In the genomic region with DNA sequence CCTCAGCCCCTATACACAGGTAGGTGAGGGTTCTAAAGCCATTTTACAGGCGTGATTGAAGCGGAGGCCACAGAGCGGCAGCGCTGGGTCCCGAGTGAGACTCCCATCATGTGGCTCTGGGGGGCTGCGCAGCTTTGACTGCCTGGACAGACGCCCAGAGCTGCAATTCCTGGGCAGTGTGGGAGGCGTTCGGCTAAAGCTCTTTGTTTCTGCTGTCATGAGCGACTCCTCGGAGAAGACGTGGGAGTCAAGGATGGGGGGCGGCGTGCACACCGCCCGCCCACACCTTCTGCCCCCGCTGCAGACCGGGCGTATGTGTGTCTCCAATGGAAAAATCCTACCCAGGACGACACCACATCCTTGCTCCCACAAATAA, we compare ENCODE assay signal across 8 cellular contexts. TPM values are rescaled to one million over a fixed set of nuclear protein-coding genes. Genes with fewer than 3 reads are reported as not detected.
DNase-seq lines count a peak whose midpoint lies in the region; ATAC-seq and TF ChIP-seq lines count a peak whose summit lies in the region.

No MANE protein-coding gene starts in this region.

- intact Hi-C loops in colonic mucosa (cut with DNase I): loop anchor here (10.0 kb wide), 1 partner anchor 214 kb away; a partner anchor contains a TSS

- no peak overlapping the region for H2BK5ac ChIP-seq in mesendoderm (ENCODE audit: low read length)

- peaks cover 26% of the 10 kb centered on the region for H3K79me1 ChIP-seq in mesendoderm (ENCODE audit: low read length)

- peaks cover 30% of the 10 kb centered on the region for H3K27me3 ChIP-seq in colonic mucosa
- no peaks in the 10 kb centered on the region for H3K27me3 ChIP-seq in mesendoderm (ENCODE audit: insufficient read depth, low read length, poor library complexity)
- no peaks in the 10 kb centered on the region for H3K27me3 ChIP-seq in upper lobe of left lung

- H4K8ac ChIP-seq in mesendoderm (ENCODE audit: low read depth, low read length): no peak overlapping the region

- no peak overlapping the region for H2BK15ac ChIP-seq in mesendoderm (replicated peaks; ENCODE audit: low read depth)

- H3K18ac ChIP-seq in mesendoderm (ENCODE audit: low read length): peak overlapping the region; percentile 45

- no peak overlapping the region for H2BK120ac ChIP-seq in mesendoderm (ENCODE audit: low read depth, low read length)

- H3K56ac ChIP-seq in mesendoderm (ENCODE audit: low read length): peak overlapping the region; percentile 96

- no peaks in the 10 kb centered on the region for H3K36me3 ChIP-seq in colonic mucosa
- H3K36me3 ChIP-seq in mesendoderm (ENCODE audit: control insufficient read depth, insufficient read depth, low read length): peaks cover 6% of the 10 kb centered on the region
- H3K36me3 ChIP-seq in upper lobe of left lung: peaks cover 0 to 13% (median 0%) of the 10 kb centered on the region in 4 donors

- TF ChIP-seq POLR2A in upper lobe of left lung (IDR thresholded peaks at IDR 0.05): no peak

- TF ChIP-seq CTCF in colonic mucosa (IDR thresholded peaks at IDR 0.05) (no peak), upper lobe of left lung (IDR thresholded peaks at IDR 0.05) (no peak)

- no peaks in the 10 kb centered on the region for H3K4me1 ChIP-seq in colonic mucosa
- peaks cover 16% of the 10 kb centered on the region for H3K4me1 ChIP-seq in mesendoderm (ENCODE audit: control insufficient read depth, low read depth, low read length)
- peaks cover 19 to 49% (median 36%) of the 10 kb centered on the region in 4 donors for H3K4me1 ChIP-seq in upper lobe of left lung

- no peak overlapping the region for H4K5ac ChIP-seq in mesendoderm (ENCODE audit: low read length)

- no peak overlapping the region for H2AK5ac ChIP-seq in mesendoderm (ENCODE audit: low read length)

- H3K23ac ChIP-seq in mesendoderm (ENCODE audit: low read length): no peak overlapping the region

- H3K4me2 ChIP-seq in mesendoderm (ENCODE audit: low read length): peak overlapping the region; percentile 94

- ATAC-seq in upper lobe of left lung (ENCODE audit: low FRiP score in 2 of 2) (no peak), GM18909 (IDR thresholded peaks at IDR 0.05; ENCODE audit: poor library complexity, unreplicated experiment) (no peak)

- H3K4me3 ChIP-seq in colonic mucosa (peak overlapping the region; percentile 60), mesendoderm (ENCODE audit: low read length) (peak overlapping the region; percentile 64), upper lobe of left lung (peak overlapping the region; percentile 50 to 90 (median 77))

- H3K9me3 ChIP-seq in colonic mucosa (no peaks in the 10 kb centered on the region), upper lobe of left lung (no peaks in the 10 kb centered on the region)

- H3K4ac ChIP-seq in mesendoderm (ENCODE audit: low read depth, low read length): no peak overlapping the region

- H3K27ac ChIP-seq in colonic mucosa: peak overlapping the region; percentile 76
- H3K27ac ChIP-seq in mesendoderm (ENCODE audit: low read depth, low read length): no peak overlapping the region
- H3K27ac ChIP-seq in upper lobe of left lung: peak overlapping the region; percentile 87 to 93 (median 90)

- H3K79me2 ChIP-seq in mesendoderm (ENCODE audit: control insufficient read depth, insufficient read depth, low read length): peaks cover 35% of the 10 kb centered on the region

- TF ChIP-seq EP300 in upper lobe of left lung (IDR thresholded peaks at IDR 0.05): no peak

- no CpG with 5 or more reads among the region's 20 CpGs for WGBS in mesendoderm (ENCODE audit: extremely low coverage, insufficient coverage, low lambda C conversion rate)
- WGBS in upper lobe of left lung, 2 donors: 16 to 66% methylated on average over 4 to 17 of the region's 20 CpGs

- H3K9ac ChIP-seq in colonic mucosa (ENCODE audit: low read depth in 2 of 2, low read length in 2 of 2) (peak overlapping the region; percentile 27 to 80), mesendoderm (ENCODE audit: low read length) (peak overlapping the region; percentile 88)

- DNase-seq in AG20443 (ENCODE audit: low spot score) (peak; percentile 46), NCI-H226 (peak; percentile 40), colonic mucosa (no peak), mesendoderm (no peak), upper lobe of left lung (no peak), D341Med (ENCODE audit: low spot score) (no peak), GOT3 (lab: John Stamatoyannopoulos, UW) (no peak)

RNA-seq across cellular contexts. Expression of a gene that starts 0.9 kb away (rescaled TPM):
- total RNA-seq in colonic mucosa (10 to 100 TPM in 1 of 2 donors, 1 to 10 TPM in 1; 8.7 to 16.1 TPM), upper lobe of left lung (100 to 1,000 TPM in 4 of 6 donors, 10 to 100 TPM in 2; 45.6 to 270 (median 154) TPM)
- 34.2 TPM for polyA plus RNA-seq in mesendoderm (2013, experiment 1 of 2)
- polyA plus RNA-seq in mesendoderm (2013, experiment 2 of 2): 31.9 TPM

Comparison
In these comparisons a context has a peak if more than half of its experiments do, and no peak if none do; other contexts are left out.
1. DNase-seq: peak in AG20443 (single experiment) and NCI-H226 (single experiment); none in colonic mucosa (single experiment), mesendoderm (single experiment), upper lobe of left lung (0 of 2), D341Med (single experiment) and GOT3 (single experiment).
2. Peak in every context shown above with its lines, with median percentiles within 50 percentile points of each other: H3K4me3 ChIP-seq.